1 cellular context compared by ENCODE assay signal in genomic region chr17:81858967-81859905, GRCh38.
TF ChIP-seq lines count a peak whose summit lies in the region.

No MANE protein-coding gene starts in this region.

TF ChIP-seq in K562, 482 proteins besides CTCF, POLR2A, EP300 and RAD21 (continued from another document):
- TF ChIP-seq, protein P1, sequence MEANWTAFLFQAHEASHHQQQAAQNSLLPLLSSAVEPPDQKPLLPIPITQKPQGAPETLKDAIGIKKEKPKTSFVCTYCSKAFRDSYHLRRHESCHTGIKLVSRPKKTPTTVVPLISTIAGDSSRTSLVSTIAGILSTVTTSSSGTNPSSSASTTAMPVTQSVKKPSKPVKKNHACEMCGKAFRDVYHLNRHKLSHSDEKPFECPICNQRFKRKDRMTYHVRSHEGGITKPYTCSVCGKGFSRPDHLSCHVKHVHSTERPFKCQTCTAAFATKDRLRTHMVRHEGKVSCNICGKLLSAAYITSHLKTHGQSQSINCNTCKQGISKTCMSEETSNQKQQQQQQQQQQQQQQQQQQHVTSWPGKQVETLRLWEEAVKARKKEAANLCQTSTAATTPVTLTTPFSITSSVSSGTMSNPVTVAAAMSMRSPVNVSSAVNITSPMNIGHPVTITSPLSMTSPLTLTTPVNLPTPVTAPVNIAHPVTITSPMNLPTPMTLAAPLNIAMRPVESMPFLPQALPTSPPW (CRISPR knock-in tag; IDR thresholded peaks at IDR 0.05) = peak; percentile 11; the same call in 1 of the 2 replicates
- TF ChIP-seq JUND (IDR thresholded peaks at IDR 0.05; ENCODE audit: borderline replicate concordance, low read depth, low read length) = peak; percentile 15; the same call in 1 of the 2 replicates
- no peak for TF ChIP-seq JUND (tag; IDR thresholded peaks at IDR 0.05; ENCODE audit: borderline replicate concordance, low read depth, low read length)
- TF ChIP-seq NKRF (IDR thresholded peaks at IDR 0.05; ENCODE audit: borderline replicate concordance) = peak; percentile 56; the same call in 1 of the 2 replicates
- TF ChIP-seq CEBPG (CRISPR knock-in tag; IDR thresholded peaks at IDR 0.05) = peak; percentile 63
- peak in 1 of 2 experiments; percentile 48; a peak in 2 of 4 replicates for TF ChIP-seq CEBPG (tag; conservative IDR thresholded peaks at IDR 0.05 in 1 of 2, IDR thresholded peaks at IDR 0.05 in 1 of 2)
- TF ChIP-seq, protein P2, sequence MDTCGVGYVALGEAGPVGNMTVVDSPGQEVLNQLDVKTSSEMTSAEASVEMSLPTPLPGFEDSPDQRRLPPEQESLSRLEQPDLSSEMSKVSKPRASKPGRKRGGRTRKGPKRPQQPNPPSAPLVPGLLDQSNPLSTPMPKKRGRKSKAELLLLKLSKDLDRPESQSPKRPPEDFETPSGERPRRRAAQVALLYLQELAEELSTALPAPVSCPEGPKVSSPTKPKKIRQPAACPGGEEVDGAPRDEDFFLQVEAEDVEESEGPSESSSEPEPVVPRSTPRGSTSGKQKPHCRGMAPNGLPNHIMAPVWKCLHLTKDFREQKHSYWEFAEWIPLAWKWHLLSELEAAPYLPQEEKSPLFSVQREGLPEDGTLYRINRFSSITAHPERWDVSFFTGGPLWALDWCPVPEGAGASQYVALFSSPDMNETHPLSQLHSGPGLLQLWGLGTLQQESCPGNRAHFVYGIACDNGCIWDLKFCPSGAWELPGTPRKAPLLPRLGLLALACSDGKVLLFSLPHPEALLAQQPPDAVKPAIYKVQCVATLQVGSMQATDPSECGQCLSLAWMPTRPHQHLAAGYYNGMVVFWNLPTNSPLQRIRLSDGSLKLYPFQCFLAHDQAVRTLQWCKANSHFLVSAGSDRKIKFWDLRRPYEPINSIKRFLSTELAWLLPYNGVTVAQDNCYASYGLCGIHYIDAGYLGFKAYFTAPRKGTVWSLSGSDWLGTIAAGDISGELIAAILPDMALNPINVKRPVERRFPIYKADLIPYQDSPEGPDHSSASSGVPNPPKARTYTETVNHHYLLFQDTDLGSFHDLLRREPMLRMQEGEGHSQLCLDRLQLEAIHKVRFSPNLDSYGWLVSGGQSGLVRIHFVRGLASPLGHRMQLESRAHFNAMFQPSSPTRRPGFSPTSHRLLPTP (IDR thresholded peaks at IDR 0.05; ENCODE audit: borderline replicate concordance, extremely low read depth, insufficient read length) = no peak
- TF ChIP-seq ZNF740 (CRISPR knock-in tag; IDR thresholded peaks at IDR 0.05) = peak; percentile 42; the same call in 1 of the 2 replicates
- TF ChIP-seq ZNF740 (tag; IDR thresholded peaks at IDR 0.05) = no peak; a peak in 1 of 4 replicates
- 0 out of 2 replicates have a peak, but pooled peaks have one; percentile 26 for TF ChIP-seq CTBP1 (IDR thresholded peaks at IDR 0.05; ENCODE audit: borderline replicate concordance)
- TF ChIP-seq ZNF224 (CRISPR knock-in tag; IDR thresholded peaks at IDR 0.05) = 0 out of 2 replicates have a peak, but pooled peaks have one; percentile 48
- TF ChIP-seq, protein P3, sequence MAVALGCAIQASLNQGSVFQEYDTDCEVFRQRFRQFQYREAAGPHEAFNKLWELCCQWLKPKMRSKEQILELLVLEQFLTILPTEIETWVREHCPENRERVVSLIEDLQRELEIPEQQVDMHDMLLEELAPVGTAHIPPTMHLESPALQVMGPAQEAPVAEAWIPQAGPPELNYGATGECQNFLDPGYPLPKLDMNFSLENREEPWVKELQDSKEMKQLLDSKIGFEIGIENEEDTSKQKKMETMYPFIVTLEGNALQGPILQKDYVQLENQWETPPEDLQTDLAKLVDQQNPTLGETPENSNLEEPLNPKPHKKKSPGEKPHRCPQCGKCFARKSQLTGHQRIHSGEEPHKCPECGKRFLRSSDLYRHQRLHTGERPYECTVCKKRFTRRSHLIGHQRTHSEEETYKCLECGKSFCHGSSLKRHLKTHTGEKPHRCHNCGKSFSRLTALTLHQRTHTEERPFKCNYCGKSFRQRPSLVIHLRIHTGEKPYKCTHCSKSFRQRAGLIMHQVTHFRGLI (CRISPR knock-in tag; IDR thresholded peaks at IDR 0.05) = no peak
- TF ChIP-seq GATAD2A (IDR thresholded peaks at IDR 0.05) = no peak
- TF ChIP-seq POLR2G (IDR thresholded peaks at IDR 0.05; ENCODE audit: low read depth, low read length) = peak; percentile 72
- TF ChIP-seq MITF (IDR thresholded peaks at IDR 0.05) = no peak
- TF ChIP-seq ZNF146 (CRISPR knock-in tag; IDR thresholded peaks at IDR 0.05; ENCODE audit: unreplicated experiment) = no peak
- TF ChIP-seq ETV5 (CRISPR knock-in tag; IDR thresholded peaks at IDR 0.05; ENCODE audit: low read depth) = 0 out of 2 replicates have a peak, but pooled peaks have one; percentile 17
- TF ChIP-seq HDAC1 (IDR thresholded peaks at IDR 0.05) = peak in 1 of 2 experiments; percentile 42; a peak in 1 of 4 replicates
- no peak for TF ChIP-seq CCNT2 (IDR thresholded peaks at IDR 0.05; ENCODE audit: borderline replicate concordance, extremely low read depth, insufficient read length, low read depth, low read length)
- peak; percentile 46 for TF ChIP-seq CBFA2T3 (IDR thresholded peaks at IDR 0.05)
- TF ChIP-seq ZNF197 (CRISPR knock-in tag; IDR thresholded peaks at IDR 0.05; ENCODE audit: low read depth) = no peak
- TF ChIP-seq TEAD4 (IDR thresholded peaks at IDR 0.05; ENCODE audit: low read length) = peak; percentile 57; the same call in 1 of the 2 replicates
- 0 out of 2 replicates have a peak, but pooled peaks have one; percentile 62 for TF ChIP-seq TEAD4 (CRISPR knock-in tag; IDR thresholded peaks at IDR 0.05; ENCODE audit: borderline replicate concordance)
- peak; percentile 8; the same call in 1 of the 2 replicates for TF ChIP-seq ZNF143 (CRISPR knock-in tag; IDR thresholded peaks at IDR 0.05)
- peak; percentile 72 for TF ChIP-seq RBFOX2 (IDR thresholded peaks at IDR 0.05; ENCODE audit: low read depth, low read length)
- peak; percentile 95 for TF ChIP-seq CHD1 (IDR thresholded peaks at IDR 0.05; ENCODE audit: low read length)
- TF ChIP-seq CREM (IDR thresholded peaks at IDR 0.05; ENCODE audit: low read depth) = no peak
